1 cellular context compared by ENCODE assay signal in the genomic region with DNA sequence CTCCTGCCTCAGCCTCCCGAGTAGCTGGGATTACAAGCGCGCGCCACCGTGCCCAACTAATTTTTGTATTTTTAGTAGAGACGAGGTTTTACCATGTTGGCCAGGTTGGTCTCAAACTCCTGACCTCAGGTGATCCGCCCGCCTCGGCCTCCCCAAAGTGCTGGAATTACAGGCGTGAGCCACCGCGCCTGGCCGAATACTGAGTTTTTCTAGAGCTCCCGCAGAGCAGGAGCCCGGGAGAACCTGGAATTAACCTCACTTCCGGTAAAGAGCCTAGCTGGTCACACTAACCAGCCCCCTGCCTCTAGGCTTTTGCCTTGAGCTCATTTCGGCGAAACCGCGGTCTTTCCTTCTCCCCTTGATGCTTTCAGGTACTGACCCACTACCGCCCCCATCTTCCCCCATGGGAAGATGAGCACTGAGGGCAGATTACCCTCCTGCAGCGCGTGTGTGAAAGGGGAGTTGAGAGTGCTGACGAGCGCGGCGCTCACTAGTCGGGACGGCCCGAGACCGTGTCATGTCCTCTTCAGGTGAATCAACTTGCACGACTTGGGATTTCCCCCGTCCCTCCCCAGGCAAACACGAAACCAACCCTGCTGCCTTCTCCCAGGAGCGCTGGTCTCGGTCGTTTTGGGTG.
TF ChIP-seq lines count a peak whose summit lies in the region.

No MANE protein-coding gene starts in this region.

TF ChIP-seq in SK-N-SH, 30 proteins besides CTCF, POLR2A, EP300 and RAD21 (continued from another document):
- TF ChIP-seq GABPA (IDR thresholded peaks at IDR 0.05; ENCODE audit: low read depth) (0 out of 2 replicates have a peak, but pooled peaks have one; percentile 8), TEAD4 (IDR thresholded peaks at IDR 0.05; ENCODE audit: borderline replicate concordance, insufficient read depth) (no peak), MXI1 (IDR thresholded peaks at IDR 0.05; ENCODE audit: low read depth, low read length) (peak; percentile 14; the same call in 1 of the 2 replicates)
